8 cellular contexts compared by ENCODE assay signal in genomic region chr6:99334526-99335127, GRCh38. TPM values are rescaled to one million over a fixed set of nuclear protein-coding genes. Genes with fewer than 3 reads are reported as not detected.
DNase-seq lines count a peak whose midpoint lies in the region; ATAC-seq and TF ChIP-seq lines count a peak whose summit lies in the region.

No MANE protein-coding gene starts in this region.

- peak overlapping the region; percentile 7 for H3K4me3 Mint-ChIP-seq in activated naive CD8-positive, alpha-beta T cell treated with anti-CD3 and anti-CD28 coated beads, Interleukin-2, amount 10 ng/mL, durations not matched to agents 7 days and 5 days
- no peak overlapping the region for H3K4me3 Mint-ChIP-seq in activated naive CD8-positive, alpha-beta T cell treated with anti-CD3 and anti-CD28 coated beads for 36 hours
- H3K4me3 Mint-ChIP-seq in T-helper 2 cell treated with Interferon-gamma antibody and Interleukin-4, amounts not matched to agents 5 μg/mL and 100 μg/mL, for 36 hours = no peak overlapping the region

- H3K79me2 ChIP-seq in KMS-11 (ENCODE audit: insufficient read depth, low read depth) = no peaks in the 10 kb centered on the region
- no peaks in the 10 kb centered on the region; the same call in 1 of the 2 replicates for H3K79me2 ChIP-seq in SK-N-SH (ENCODE audit: insufficient read depth)

- no peaks in the 10 kb centered on the region for H3K9me2 ChIP-seq in SK-N-SH

- H3K4me2 ChIP-seq in KMS-11 (peak overlapping the region; percentile 21; the same call in 1 of the 2 replicates), SK-N-SH (no peak overlapping the region)

- H3K27ac Mint-ChIP-seq in activated naive CD8-positive, alpha-beta T cell treated with anti-CD3 and anti-CD28 coated beads, Interleukin-2, amount 10 ng/mL, durations not matched to agents 7 days and 5 days = no peak overlapping the region
- H3K27ac Mint-ChIP-seq in activated naive CD8-positive, alpha-beta T cell treated with anti-CD3 and anti-CD28 coated beads for 36 hours = no peak overlapping the region
- no peak overlapping the region for H3K27ac Mint-ChIP-seq in T-helper 2 cell treated with Interferon-gamma antibody and Interleukin-4, amounts not matched to agents 5 μg/mL and 100 μg/mL, for 36 hours

- no peak overlapping the region for H3K27ac ChIP-seq in KMS-11
- no peak overlapping the region for H3K27ac ChIP-seq in SK-N-SH (ENCODE audit: low read depth in 2 of 2, low read length in 1 of 2)

- H3K4me1 ChIP-seq in KMS-11 (ENCODE audit: low read depth, poor library complexity, severe bottlenecking) (peaks cover 52% of the 10 kb centered on the region), SK-N-SH (ENCODE audit: control insufficient read depth in 1 of 2, insufficient read depth in 2 of 2, low read depth in 1 of 2, low read length in 1 of 2) (peaks cover 0 to 3% of the 10 kb centered on the region in 2 experiments; a peak in 2 of 4 replicates)

- H3K36me3 ChIP-seq in KMS-11 (ENCODE audit: insufficient read depth) = no peaks in the 10 kb centered on the region
- peaks cover 0 to 12% of the 10 kb centered on the region in 2 experiments for H3K36me3 ChIP-seq in SK-N-SH (replicated peaks in 1 of 2; ENCODE audit: control insufficient read depth in 1 of 2, insufficient read depth in 2 of 2, low read length in 1 of 2)

- H4K20me1 ChIP-seq in KMS-11 (ENCODE audit: insufficient read depth) (no peaks in the 10 kb centered on the region), SK-N-SH (ENCODE audit: insufficient read depth) (no peaks in the 10 kb centered on the region)

- CTCF ChIA-PET in SK-N-SH (lab: Yijun Ruan, JAX) = interaction anchor here (0.6 to 1.8 kb wide), 21 partner anchors 9 to 401 kb away, joined by 3 to 17 read pairs (median 4); partner anchors contain the start of genes COQ3 and FAXC

- H3K9me3 ChIP-seq in SK-N-SH = no peaks in the 10 kb centered on the region

- H3K9me3 Mint-ChIP-seq in activated naive CD8-positive, alpha-beta T cell treated with anti-CD3 and anti-CD28 coated beads, Interleukin-2, amount 10 ng/mL, durations not matched to agents 7 days and 5 days = no peaks in the 10 kb centered on the region
- no peaks in the 10 kb centered on the region for H3K9me3 Mint-ChIP-seq in activated naive CD8-positive, alpha-beta T cell treated with anti-CD3 and anti-CD28 coated beads for 36 hours
- no peaks in the 10 kb centered on the region for H3K9me3 Mint-ChIP-seq in T-helper 2 cell treated with Interferon-gamma antibody and Interleukin-4, amounts not matched to agents 5 μg/mL and 100 μg/mL, for 36 hours

- H3K9ac ChIP-seq in KMS-11 (no peak overlapping the region), SK-N-SH (no peak overlapping the region)

- POLR2A ChIA-PET in activated naive CD8-positive, alpha-beta T cell treated with anti-CD3 and anti-CD28 coated beads, Interleukin-2, amount 10 ng/mL, durations not matched to agents 7 days and 5 days (lab: Charles Lee) = no interaction called here
- POLR2A ChIA-PET in SK-N-SH (lab: Yijun Ruan, JAX) = interaction anchor here (1.0 kb wide), 2 partner anchors 59 to 91 kb away, joined by 4 to 5 read pairs; partner anchors contain the start of gene COQ3

- WGBS in SK-N-SH (ENCODE audit: low lambda C conversion rate) = 75% methylated on average over 2 of the region's 2 CpGs

- no peak for DNase-seq in activated naive CD8-positive, alpha-beta T cell treated with anti-CD3 and anti-CD28 coated beads, Interleukin-2, amount 10 ng/mL, durations not matched to agents 7 days and 5 days
- DNase-seq in activated naive CD8-positive, alpha-beta T cell treated with anti-CD3 and anti-CD28 coated beads for 36 hours = no peak
- DNase-seq in SK-N-SH = peak; percentile 42
- peak; percentile 48 for DNase-seq in fibroblast of gingiva (ENCODE audit: low read depth)
- DNase-seq in pulmonary artery endothelial cell (ENCODE audit: low read depth, low spot score) = peak; percentile 17
- DNase-seq in T-helper 2 cell treated with Interferon-gamma antibody and Interleukin-4, amounts not matched to agents 5 μg/mL and 100 μg/mL, for 36 hours (ENCODE audit: low spot score) = no peak

- H3K27me3 ChIP-seq in KMS-11 (ENCODE audit: insufficient read depth, low read depth) (no peaks in the 10 kb centered on the region), SK-N-SH (ENCODE audit: insufficient read depth) (no peaks in the 10 kb centered on the region)

- no peaks in the 10 kb centered on the region for H3K36me3 Mint-ChIP-seq in activated naive CD8-positive, alpha-beta T cell treated with anti-CD3 and anti-CD28 coated beads, Interleukin-2, amount 10 ng/mL, durations not matched to agents 7 days and 5 days
- H3K36me3 Mint-ChIP-seq in activated naive CD8-positive, alpha-beta T cell treated with anti-CD3 and anti-CD28 coated beads for 36 hours = no peaks in the 10 kb centered on the region
- no peaks in the 10 kb centered on the region for H3K36me3 Mint-ChIP-seq in T-helper 2 cell treated with Interferon-gamma antibody and Interleukin-4, amounts not matched to agents 5 μg/mL and 100 μg/mL, for 36 hours (ENCODE audit: low read depth)

- peaks cover 35% of the 10 kb centered on the region for H3K27me3 Mint-ChIP-seq in activated naive CD8-positive, alpha-beta T cell treated with anti-CD3 and anti-CD28 coated beads, Interleukin-2, amount 10 ng/mL, durations not matched to agents 7 days and 5 days
- peaks cover 20% of the 10 kb centered on the region for H3K27me3 Mint-ChIP-seq in activated naive CD8-positive, alpha-beta T cell treated with anti-CD3 and anti-CD28 coated beads for 36 hours
- H3K27me3 Mint-ChIP-seq in T-helper 2 cell treated with Interferon-gamma antibody and Interleukin-4, amounts not matched to agents 5 μg/mL and 100 μg/mL, for 36 hours (ENCODE audit: low read depth) = peaks cover 26% of the 10 kb centered on the region

- H2AFZ ChIP-seq in KMS-11 (ENCODE audit: low read depth) = peak overlapping the region; percentile 25; the same call in 1 of the 2 replicates
- no peak overlapping the region for H2AFZ ChIP-seq in SK-N-SH (ENCODE audit: low read depth)

- peak; percentile 72 for ATAC-seq in activated naive CD8-positive, alpha-beta T cell treated with anti-CD3 and anti-CD28 coated beads, Interleukin-2, amount 10 ng/mL, durations not matched to agents 7 days and 5 days (ENCODE audit: low read depth)
- peak; percentile 37 for ATAC-seq in GM21529 (IDR thresholded peaks at IDR 0.05; ENCODE audit: unreplicated experiment)

- no peak for TF ChIP-seq EP300 in SK-N-SH (IDR thresholded peaks at IDR 0.05; ENCODE audit: borderline replicate concordance in 1 of 2, low read depth in 1 of 2, low read length in 1 of 2)

- H3K4me3 ChIP-seq in KMS-11 (IDR thresholded peaks at IDR 0.05; ENCODE audit: insufficient read depth, low read depth, low read length) (no peak overlapping the region), SK-N-SH (ENCODE audit: low read depth in 2 of 2, low read length in 1 of 2) (no peak overlapping the region)

- no peaks in the 10 kb centered on the region for H3F3A ChIP-seq in SK-N-SH (replicated peaks; ENCODE audit: insufficient read depth)

- peak; percentile 78 for TF ChIP-seq RAD21 in SK-N-SH (IDR thresholded peaks at IDR 0.05; ENCODE audit: low read length)

- peaks cover 6% of the 10 kb centered on the region for H3K4me1 Mint-ChIP-seq in activated naive CD8-positive, alpha-beta T cell treated with anti-CD3 and anti-CD28 coated beads, Interleukin-2, amount 10 ng/mL, durations not matched to agents 7 days and 5 days
- peaks cover 1% of the 10 kb centered on the region for H3K4me1 Mint-ChIP-seq in activated naive CD8-positive, alpha-beta T cell treated with anti-CD3 and anti-CD28 coated beads for 36 hours
- H3K4me1 Mint-ChIP-seq in T-helper 2 cell treated with Interferon-gamma antibody and Interleukin-4, amounts not matched to agents 5 μg/mL and 100 μg/mL, for 36 hours (ENCODE audit: low read depth) = peaks cover 6% of the 10 kb centered on the region

- TF ChIP-seq CTCF in KMS-11 (conservative IDR thresholded peaks at IDR 0.05; ENCODE audit: low read depth, low read length) = peak; percentile 52; the same call in 1 of the 2 replicates
- TF ChIP-seq CTCF in SK-N-SH (IDR thresholded peaks at IDR 0.05) = peak; percentile 73

TF ChIP-seq in SK-N-SH, 30 proteins besides CTCF, POLR2A, EP300 and RAD21 (continues in another document):
- no peak for TF ChIP-seq CHD2 (IDR thresholded peaks at IDR 0.05; ENCODE audit: low read length, partially characterized antibody)
- no peak for TF ChIP-seq FOXJ3 (CRISPR knock-in tag; IDR thresholded peaks at IDR 0.05)
- TF ChIP-seq SIN3A (IDR thresholded peaks at IDR 0.05; ENCODE audit: borderline replicate concordance, low read depth, low read length) = no peak
- TF ChIP-seq GATA2 (CRISPR knock-in tag; IDR thresholded peaks at IDR 0.05) = no peak
- TF ChIP-seq SMC3 (IDR thresholded peaks at IDR 0.05; ENCODE audit: low read depth, low read length) = peak; percentile 61

RNA-seq across cellular contexts. Expression of gene FAXC, which starts 14.8 kb away (rescaled TPM):
- not detected for total RNA-seq in activated naive CD8-positive, alpha-beta T cell treated with anti-CD3 and anti-CD28 coated beads, Interleukin-2, amount 10 ng/mL, durations not matched to agents 7 days and 5 days
- total RNA-seq in activated naive CD8-positive, alpha-beta T cell treated with anti-CD3 and anti-CD28 coated beads for 36 hours = not detected
- 9.0 and 9.1 TPM in 2 replicates for polyA plus RNA-seq in SK-N-SH (2012; rRNA removed)
- 11.4 and 13.3 TPM in 2 replicates for polyA plus RNA-seq in SK-N-SH (2012; cell fraction: cytosol; rRNA removed)
- polyA plus RNA-seq in SK-N-SH (2012; cell fraction: nucleus; rRNA removed) = 10.9 and 11.5 TPM in 2 replicates
- 0.07 and 0.18 TPM in 2 replicates for total RNA-seq in pulmonary artery endothelial cell

RNA-seq across cellular contexts. Expression of gene COQ3, which starts 59.4 kb away (rescaled TPM):
- 10 to 100 TPM in 1 of 2 experiments, 1 to 10 TPM in 1; 7.9 to 10.1 TPM for total RNA-seq in activated naive CD8-positive, alpha-beta T cell treated with anti-CD3 and anti-CD28 coated beads, Interleukin-2, amount 10 ng/mL, durations not matched to agents 7 days and 5 days
- 10 to 100 TPM; 21.0 to 23.8 TPM for total RNA-seq in activated naive CD8-positive, alpha-beta T cell treated with anti-CD3 and anti-CD28 coated beads for 36 hours
- polyA plus RNA-seq in SK-N-SH (2012; rRNA removed) = 6.4 and 8.0 TPM in 2 replicates
- polyA plus RNA-seq in SK-N-SH (2012; cell fraction: cytosol; rRNA removed) = 8.2 and 10.0 TPM in 2 replicates
- polyA plus RNA-seq in SK-N-SH (2012; cell fraction: nucleus; rRNA removed) = 6.8 and 8.1 TPM in 2 replicates
- total RNA-seq in pulmonary artery endothelial cell = 4.8 and 5.8 TPM in 2 replicates

Comparison
In these comparisons a context has a peak if more than half of its experiments do, and no peak if none do; other contexts are left out.
1. DNase-seq: peak in SK-N-SH (single experiment), fibroblast of gingiva (single experiment) and pulmonary artery endothelial cell (single experiment); none in activated naive CD8-positive, alpha-beta T cell treated with anti-CD3 and anti-CD28 coated beads, Interleukin-2, amount 10 ng/mL, durations not matched to agents 7 days and 5 days (single experiment), activated naive CD8-positive, alpha-beta T cell treated with anti-CD3 and anti-CD28 coated beads for 36 hours (single experiment) and T-helper 2 cell treated with Interferon-gamma antibody and Interleukin-4, amounts not matched to agents 5 μg/mL and 100 μg/mL, for 36 hours (single experiment).